Comparison of ENCODE assay signal across 1 cellular context in the genomic region with DNA sequence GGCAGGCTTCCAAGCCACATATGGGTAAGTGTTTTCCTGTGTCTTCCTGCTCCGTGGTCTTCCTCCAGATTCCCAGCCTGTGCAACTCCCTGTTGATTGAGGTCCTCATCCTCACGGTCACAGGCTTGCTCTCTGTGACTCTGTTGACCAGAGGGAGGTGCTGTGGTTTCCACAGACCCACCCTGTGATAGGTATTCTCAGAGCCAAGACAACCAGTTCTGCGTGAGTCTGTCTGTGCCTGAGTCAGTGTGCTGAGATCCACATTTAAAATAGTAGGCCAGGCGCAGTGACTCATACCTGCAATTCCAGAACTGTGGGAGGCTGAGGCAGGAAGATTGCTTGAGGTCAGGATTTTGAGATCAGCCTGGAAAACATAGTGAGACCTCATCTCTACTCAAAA.
TF ChIP-seq lines count a peak whose summit lies in the region.

No MANE protein-coding gene starts in this region.

TF ChIP-seq in K562, 482 proteins besides CTCF, POLR2A, EP300 and RAD21 (continued from another document):
- no peak for TF ChIP-seq CREM (IDR thresholded peaks at IDR 0.05; ENCODE audit: low read depth)
- TF ChIP-seq NCOA4 (IDR thresholded peaks at IDR 0.05; ENCODE audit: partially characterized antibody): no peak
- no peak for TF ChIP-seq SFPQ (IDR thresholded peaks at IDR 0.05; ENCODE audit: low read depth, low read length)
